Comparison of ENCODE assay signal across 8 cellular contexts in the genomic region with DNA sequence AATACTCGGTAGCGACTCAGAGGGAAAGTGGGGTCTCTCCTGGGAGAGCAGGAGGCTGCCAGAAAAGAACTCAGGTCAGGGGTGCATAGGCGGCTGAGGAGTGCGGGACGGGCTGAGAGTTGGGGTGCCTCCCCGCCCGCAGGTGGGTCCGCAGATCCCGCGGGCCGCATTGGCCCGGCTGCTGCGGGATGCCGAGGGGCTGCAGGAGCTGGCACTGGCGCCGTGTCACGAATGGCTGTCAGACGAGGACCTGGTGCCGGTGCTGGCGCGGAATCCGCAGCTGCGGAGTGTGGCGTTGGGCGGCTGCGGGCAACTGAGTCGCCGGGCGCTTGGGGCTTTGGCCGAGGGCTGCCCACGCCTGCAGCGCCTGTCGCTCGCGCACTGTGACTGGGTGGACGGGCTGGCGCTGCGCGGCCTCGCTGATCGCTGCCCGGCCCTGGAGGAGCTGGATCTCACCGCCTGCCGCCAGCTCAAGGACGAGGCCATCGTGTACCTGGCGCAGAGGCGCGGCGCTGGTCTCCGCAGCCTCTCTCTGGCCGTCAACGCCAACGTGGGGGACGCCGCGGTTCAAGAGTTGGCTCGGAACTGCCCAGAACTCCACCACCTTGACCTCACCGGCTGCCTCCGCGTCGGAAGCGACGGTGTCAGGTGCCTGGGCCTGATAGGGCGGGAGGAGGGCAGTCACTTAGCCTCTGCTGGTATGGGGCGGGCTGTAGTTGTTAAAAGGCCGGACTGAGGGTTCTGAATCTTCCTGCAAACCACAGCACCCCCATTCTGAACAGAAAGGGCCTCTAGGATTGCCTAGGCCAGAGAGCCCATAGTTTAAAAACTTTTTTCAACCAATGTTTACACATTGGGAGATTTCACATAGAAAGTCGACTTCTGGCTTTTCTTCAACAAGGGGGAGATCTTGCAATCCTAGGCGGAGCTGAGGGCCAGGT. TPM values are rescaled to one million over a fixed set of nuclear protein-coding genes. Genes with fewer than 3 reads are reported as not detected.
A peak's percentile ranks its signal among the peaks of the same experiment; 100 is the strongest.
DNase-seq lines count a peak whose midpoint lies in the region; ATAC-seq and TF ChIP-seq lines count a peak whose summit lies in the region.

No MANE protein-coding gene starts in this region.

- H3K79me1 ChIP-seq in mesendoderm (ENCODE audit: low read length), result no peaks in the 10 kb centered on the region

- peak overlapping the region; percentile 98 for H3K4me2 ChIP-seq in BLaER1
- H3K4me2 ChIP-seq in OCI-LY3 (ENCODE audit: low read length), result peak overlapping the region; percentile 82
- H3K4me2 ChIP-seq in mesendoderm (ENCODE audit: low read length), result peak overlapping the region; percentile 65

- H4K8ac ChIP-seq in mesendoderm (ENCODE audit: low read depth, low read length), result no peak overlapping the region

- TF ChIP-seq POLR2A in vagina (IDR thresholded peaks at IDR 0.05), result no peak

- H4K5ac ChIP-seq in mesendoderm (ENCODE audit: low read length), result no peak overlapping the region

- H2BK120ac ChIP-seq in mesendoderm (ENCODE audit: low read depth, low read length), result no peak overlapping the region

- peak; percentile 4 for ATAC-seq in GM21529 (IDR thresholded peaks at IDR 0.05; ENCODE audit: unreplicated experiment)

- no peak overlapping the region for H2BK5ac ChIP-seq in mesendoderm (ENCODE audit: low read length)

- intact Hi-C loops in colonic mucosa (cut with DNase I), result loop anchor here (5.0 kb wide), 1 partner anchor 60 kb away; no protein-coding TSS in a partner anchor
- intact Hi-C loops in vagina (cut with DNase I), result no loop called here

- H3K79me2 ChIP-seq in OCI-LY3 (ENCODE audit: low read length), result peaks cover 4% of the 10 kb centered on the region; the same call in 1 of the 2 replicates
- H3K79me2 ChIP-seq in mesendoderm (ENCODE audit: control insufficient read depth, insufficient read depth, low read length), result no peaks in the 10 kb centered on the region

- no peak overlapping the region for H3K4ac ChIP-seq in mesendoderm (ENCODE audit: low read depth, low read length)

- no peak overlapping the region for H3K23ac ChIP-seq in mesendoderm (ENCODE audit: low read length)

- no peak overlapping the region for H3K18ac ChIP-seq in mesendoderm (ENCODE audit: low read length)

- WGBS in mesendoderm (ENCODE audit: extremely low coverage, insufficient coverage, low lambda C conversion rate), result no CpG with 5 or more reads among the region's 69 CpGs

- H3K9me3 ChIP-seq in BLaER1 (no peaks in the 10 kb centered on the region), OCI-LY3 (ENCODE audit: insufficient read depth, low read length) (no peaks in the 10 kb centered on the region), colonic mucosa (no peaks in the 10 kb centered on the region), vagina (no peaks in the 10 kb centered on the region)

- H3K4me1 ChIP-seq in BLaER1 (peaks cover 33% of the 10 kb centered on the region), OCI-LY3 (ENCODE audit: low read length) (peaks cover 26% of the 10 kb centered on the region), colonic mucosa (peaks cover 15% of the 10 kb centered on the region), mesendoderm (ENCODE audit: control insufficient read depth, low read depth, low read length) (peaks cover 7% of the 10 kb centered on the region), vagina (peaks cover 39% of the 10 kb centered on the region)

- peak overlapping the region; percentile 97 for H3K4me3 ChIP-seq in BLaER1
- H3K4me3 ChIP-seq in OCI-LY3 (ENCODE audit: low read length), result peak overlapping the region; percentile 82
- H3K4me3 ChIP-seq in colonic mucosa, result peak overlapping the region; percentile 71
- H3K4me3 ChIP-seq in mesendoderm (ENCODE audit: low read length), result peak overlapping the region; percentile 63
- peak overlapping the region; percentile 59 to 93 for H3K4me3 ChIP-seq in vagina

- H3K9ac ChIP-seq in BLaER1 (peak overlapping the region; percentile 90), OCI-LY3 (ENCODE audit: low read length) (peak overlapping the region; percentile 61), colonic mucosa (ENCODE audit: low read depth in 2 of 2, low read length in 2 of 2) (peak overlapping the region; percentile 88 to 95), mesendoderm (ENCODE audit: low read length) (peak overlapping the region; percentile 85)

- H3K36me3 ChIP-seq in BLaER1, result peaks cover 37% of the 10 kb centered on the region
- H3K36me3 ChIP-seq in OCI-LY3 (replicated peaks; ENCODE audit: low read depth, low read length), result no peaks in the 10 kb centered on the region
- no peaks in the 10 kb centered on the region for H3K36me3 ChIP-seq in colonic mucosa
- no peaks in the 10 kb centered on the region for H3K36me3 ChIP-seq in mesendoderm (ENCODE audit: control insufficient read depth, insufficient read depth, low read length)
- H3K36me3 ChIP-seq in vagina, result no peaks in the 10 kb centered on the region

- H3K56ac ChIP-seq in mesendoderm (ENCODE audit: low read length), result peak overlapping the region; percentile 95

- no peak overlapping the region for H2AK5ac ChIP-seq in mesendoderm (ENCODE audit: low read length)

- H3K27me3 ChIP-seq in BLaER1 (peaks cover 28% of the 10 kb centered on the region), OCI-LY3 (ENCODE audit: low read depth, low read length) (no peaks in the 10 kb centered on the region), colonic mucosa (no peaks in the 10 kb centered on the region), mesendoderm (ENCODE audit: insufficient read depth, low read length, poor library complexity) (no peaks in the 10 kb centered on the region), vagina (no peaks in the 10 kb centered on the region)

- H2AFZ ChIP-seq in OCI-LY3 (ENCODE audit: low read depth, low read length), result no peak overlapping the region

- TF ChIP-seq CTCF in OCI-LY3 (IDR thresholded peaks at IDR 0.05; ENCODE audit: low read depth, low read length), result no peak
- no peak for TF ChIP-seq CTCF in colonic mucosa (IDR thresholded peaks at IDR 0.05)
- TF ChIP-seq CTCF in vagina (IDR thresholded peaks at IDR 0.05), result no peak

- peak overlapping the region; percentile 83 for H3K27ac ChIP-seq in BLaER1
- peak overlapping the region; percentile 80 for H3K27ac ChIP-seq in OCI-LY3 (ENCODE audit: low read length)
- H3K27ac ChIP-seq in colonic mucosa, result peak overlapping the region; percentile 88
- H3K27ac ChIP-seq in mesendoderm (ENCODE audit: low read depth, low read length), result no peak overlapping the region
- H3K27ac ChIP-seq in vagina, result peak overlapping the region; percentile 73

- peak; percentile 67 for DNase-seq in colonic mucosa
- DNase-seq in mesendoderm, result peak; percentile 54
- DNase-seq in vagina (ENCODE audit: extremely low spot score in 2 of 2), result no peak
- DNase-seq in NK-92 (lab: John Stamatoyannopoulos, UW; ENCODE audit: unreplicated experiment), result no peak
- DNase-seq in SIG-M5 treated with dmso at 0.1 percent for 504 hours (lab: John Stamatoyannopoulos, UW; ENCODE audit: unreplicated experiment), result no peak

- no peak overlapping the region for H2BK15ac ChIP-seq in mesendoderm (replicated peaks; ENCODE audit: low read depth)

- H4K20me1 ChIP-seq in BLaER1 (peaks cover 46% of the 10 kb centered on the region; the same call in 1 of the 2 replicates), OCI-LY3 (ENCODE audit: insufficient read depth, low read length) (no peaks in the 10 kb centered on the region)

RNA-seq across cellular contexts. Expression of a gene that starts 1.3 kb away (rescaled TPM):
- total RNA-seq in colonic mucosa, result 10 to 100 TPM; 23.7 to 37.3 TPM
- 5.0 TPM for polyA plus RNA-seq in mesendoderm (2013, experiment 1 of 2)
- polyA plus RNA-seq in mesendoderm (2013, experiment 2 of 2), result 4.6 TPM
- 27.7 TPM for total RNA-seq in vagina

RNA-seq across cellular contexts. Expression of a gene that starts 3.3 kb away (rescaled TPM):
- total RNA-seq in colonic mucosa (10 to 100 TPM in 1 of 2 donors, 1 to 10 TPM in 1; 4.2 to 22.5 TPM), vagina (6.4 TPM)
- 0.44 TPM for polyA plus RNA-seq in mesendoderm (2013, experiment 1 of 2)
- 0.53 TPM for polyA plus RNA-seq in mesendoderm (2013, experiment 2 of 2)

RNA-seq across cellular contexts. Expression of a gene that starts 10.5 kb away (rescaled TPM):
- total RNA-seq in colonic mucosa (10 to 100 TPM; 30.2 to 32.1 TPM), vagina (52.1 TPM)
- polyA plus RNA-seq in mesendoderm (2013, experiment 1 of 2), result 39.1 TPM
- 40.9 TPM for polyA plus RNA-seq in mesendoderm (2013, experiment 2 of 2)

RNA-seq across cellular contexts. Expression of a gene that starts 26.4 kb away (rescaled TPM):
- 10 to 100 TPM; 29.3 to 44.5 TPM for total RNA-seq in colonic mucosa
- polyA plus RNA-seq in mesendoderm (2013, experiment 1 of 2), result 5.3 TPM
- polyA plus RNA-seq in mesendoderm (2013, experiment 2 of 2), result 4.7 TPM
- 26.8 TPM for total RNA-seq in vagina

RNA-seq across cellular contexts. Expression of a gene that starts 29.4 kb away (rescaled TPM):
- total RNA-seq in colonic mucosa (1 to 10 TPM; 2.8 to 4.8 TPM), vagina (not detected)
- 0.24 TPM for polyA plus RNA-seq in mesendoderm (2013, experiment 1 of 2)
- polyA plus RNA-seq in mesendoderm (2013, experiment 2 of 2), result 0.21 TPM

Comparison
In these comparisons a context has a peak if more than half of its experiments do, and no peak if none do; other contexts are left out.
1. DNase-seq: peak in colonic mucosa (single experiment) and mesendoderm (single experiment); none in vagina (0 of 2), NK-92 (single experiment) and SIG-M5 treated with dmso at 0.1 percent for 504 hours (single experiment).
2. Peak in every context shown above with its lines, with median percentiles within 50 percentile points of each other: H3K4me2 ChIP-seq, H3K4me3 ChIP-seq and H3K9ac ChIP-seq.